Comparison of ENCODE assay signal across 8 cellular contexts in the genomic region with DNA sequence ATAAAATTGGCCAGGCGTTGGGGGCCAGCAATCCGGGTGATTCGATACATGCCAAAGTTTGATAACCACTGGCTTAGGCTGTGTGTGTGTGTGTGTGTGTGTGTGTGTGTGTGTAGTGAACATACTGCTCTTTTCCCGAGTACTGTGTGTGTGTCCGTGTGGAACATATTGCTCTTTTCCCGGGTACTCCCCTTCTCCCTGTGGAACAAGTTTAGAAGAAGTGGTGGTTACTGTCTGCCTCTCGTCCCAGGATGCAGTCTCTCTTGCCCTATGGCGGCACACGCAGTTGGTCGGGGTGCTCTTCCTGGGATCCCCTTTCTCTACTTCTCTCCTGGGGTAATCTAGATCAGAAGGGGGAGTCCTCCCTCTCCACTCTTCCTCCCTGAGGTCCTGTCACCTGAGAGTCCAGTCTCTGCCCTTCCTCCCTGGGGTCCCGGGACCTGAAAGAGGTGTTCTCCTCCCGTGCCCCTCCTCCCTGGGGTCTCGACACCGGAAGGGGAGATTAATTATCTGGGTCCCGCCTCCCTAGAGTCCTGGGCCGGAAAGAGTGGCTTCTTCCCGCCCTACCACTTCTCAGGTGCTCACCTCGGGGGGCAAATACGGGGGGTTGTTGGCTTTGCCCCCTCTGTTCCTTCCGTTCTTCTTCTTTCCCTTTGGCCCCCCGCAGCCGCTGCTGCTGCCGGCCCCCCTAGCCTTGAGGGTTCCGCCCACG. TPM values are rescaled to one million over a fixed set of nuclear protein-coding genes. Genes with fewer than 3 reads are reported as not detected.
DNase-seq lines count a peak whose midpoint lies in the region.

No MANE protein-coding gene starts in this region.

- peak overlapping the region; percentile 80 for H3K4me2 ChIP-seq in skeletal muscle satellite cell (ENCODE audit: low read length)

- H3K27me3 ChIP-seq in skeletal muscle satellite cell (ENCODE audit: control insufficient read depth, insufficient read depth, low read length): no peaks in the 10 kb centered on the region

- peak overlapping the region; percentile 94 for H3K4me3 ChIP-seq in Jurkat, Clone E6-1 (ENCODE audit: low read length)
- H3K4me3 ChIP-seq in iPS-11a (ENCODE audit: low read depth, low read length) (peak overlapping the region; percentile 81), skeletal muscle satellite cell (ENCODE audit: low read length) (peak overlapping the region; percentile 91)

- H3K4me1 ChIP-seq in skeletal muscle satellite cell (ENCODE audit: control insufficient read depth, insufficient read depth, low read length): peaks cover 25% of the 10 kb centered on the region

- H3K9me3 ChIP-seq in skeletal muscle satellite cell (replicated peaks; ENCODE audit: low read length): no peaks in the 10 kb centered on the region

- H3K9ac ChIP-seq in skeletal muscle satellite cell (ENCODE audit: low read depth, low read length): peak overlapping the region; percentile 89

- DNase-seq in NK-92 treated with Interleukin-12 subunit alpha and Interleukin-12 subunit beta, amount 100 ng/mL, for 24 hours (lab: John Stamatoyannopoulos, UW): peak; percentile 68
- DNase-seq in NK-92 (lab: John Stamatoyannopoulos, UW; ENCODE audit: unreplicated experiment): no peak
- peak; percentile 58 for DNase-seq in Jurkat, Clone E6-1 (ENCODE audit: low read depth, low spot score)
- DNase-seq in T-helper 2 cell: peak in 4 of 5 experiments; percentile 22 to 77 (median 42)
- peak; percentile 66 for DNase-seq in astrocyte of the hippocampus (ENCODE audit: low read depth, low spot score)
- no peak for DNase-seq in GOT3 (lab: John Stamatoyannopoulos, UW)

- H3K36me3 ChIP-seq in skeletal muscle satellite cell (ENCODE audit: insufficient read depth, low read length): peaks cover 29% of the 10 kb centered on the region

RNA-seq across cellular contexts. Expression of gene GTPBP2, which starts 0.5 kb away (rescaled TPM):
- polyA plus RNA-seq in Jurkat, Clone E6-1 (2012; ENCODE audit: insufficient read depth, insufficient read length): 68.2 TPM
- total RNA-seq in skeletal muscle satellite cell (2012; rRNA removed): 40.6 and 43.6 TPM in 2 replicates

RNA-seq across cellular contexts. Expression of gene MAD2L1BP, which starts 7.1 kb away (rescaled TPM):
- polyA plus RNA-seq in Jurkat, Clone E6-1 (2012; ENCODE audit: insufficient read depth, insufficient read length): 32.2 TPM
- total RNA-seq in skeletal muscle satellite cell (2012; rRNA removed): 21.0 and 34.9 TPM in 2 replicates

RNA-seq across cellular contexts. Expression of gene RSPH9, which starts 16.3 kb away (rescaled TPM):
- not detected for polyA plus RNA-seq in Jurkat, Clone E6-1 (2012; ENCODE audit: insufficient read depth, insufficient read length)
- 0.25 and 0.66 TPM in 2 replicates for total RNA-seq in skeletal muscle satellite cell (2012; rRNA removed)

RNA-seq across cellular contexts. Expression of gene POLH, which starts 52.6 kb away (rescaled TPM):
- 18.5 TPM for polyA plus RNA-seq in Jurkat, Clone E6-1 (2012; ENCODE audit: insufficient read depth, insufficient read length)
- total RNA-seq in skeletal muscle satellite cell (2012; rRNA removed): 18.3 and 18.6 TPM in 2 replicates

RNA-seq across cellular contexts. Expression of gene XPO5, which starts 52.7 kb away (rescaled TPM):
- polyA plus RNA-seq in Jurkat, Clone E6-1 (2012; ENCODE audit: insufficient read depth, insufficient read length): 66.4 TPM
- 31.7 and 124 TPM in 2 replicates for total RNA-seq in skeletal muscle satellite cell (2012; rRNA removed)

Comparison
In these comparisons a context has a peak if more than half of its experiments do, and no peak if none do; other contexts are left out.
1. DNase-seq: peak in NK-92 treated with Interleukin-12 subunit alpha and Interleukin-12 subunit beta, amount 100 ng/mL, for 24 hours (single experiment), Jurkat, Clone E6-1 (single experiment), T-helper 2 cell (4 of 5) and astrocyte of the hippocampus (single experiment); none in NK-92 (single experiment) and GOT3 (single experiment).
2. Peak in every context shown above with its lines, with median percentiles within 50 percentile points of each other: H3K4me3 ChIP-seq.